2 cellular contexts compared by ENCODE assay signal in genomic region chr1:174936328-174936727, GRCh38.
TF ChIP-seq lines count a peak whose summit lies in the region.

No MANE protein-coding gene starts in this region.

TF ChIP-seq in HEK293, 187 proteins besides CTCF, POLR2A, EP300 and RAD21:
- TF ChIP-seq ZNF121 (tag by site-specific recombination; IDR thresholded peaks at IDR 0.05) = 0 out of 2 replicates have a peak, but pooled peaks have one; percentile 24
TF ChIP-seq in HEK293: peak in this region for 1; not testable (repeated sequence) for 186.

TF ChIP-seq in K562, 482 proteins besides CTCF, POLR2A, EP300 and RAD21:
- peak; percentile 78 for TF ChIP-seq ZNF121 (CRISPR knock-in tag; conservative IDR thresholded peaks at IDR 0.05)
- peak; percentile 41 for TF ChIP-seq RBM25 (IDR thresholded peaks at IDR 0.05; ENCODE audit: low read depth, low read length, severe bottlenecking)
